Comparison of ENCODE assay signal across 8 cellular contexts in the genomic region with DNA sequence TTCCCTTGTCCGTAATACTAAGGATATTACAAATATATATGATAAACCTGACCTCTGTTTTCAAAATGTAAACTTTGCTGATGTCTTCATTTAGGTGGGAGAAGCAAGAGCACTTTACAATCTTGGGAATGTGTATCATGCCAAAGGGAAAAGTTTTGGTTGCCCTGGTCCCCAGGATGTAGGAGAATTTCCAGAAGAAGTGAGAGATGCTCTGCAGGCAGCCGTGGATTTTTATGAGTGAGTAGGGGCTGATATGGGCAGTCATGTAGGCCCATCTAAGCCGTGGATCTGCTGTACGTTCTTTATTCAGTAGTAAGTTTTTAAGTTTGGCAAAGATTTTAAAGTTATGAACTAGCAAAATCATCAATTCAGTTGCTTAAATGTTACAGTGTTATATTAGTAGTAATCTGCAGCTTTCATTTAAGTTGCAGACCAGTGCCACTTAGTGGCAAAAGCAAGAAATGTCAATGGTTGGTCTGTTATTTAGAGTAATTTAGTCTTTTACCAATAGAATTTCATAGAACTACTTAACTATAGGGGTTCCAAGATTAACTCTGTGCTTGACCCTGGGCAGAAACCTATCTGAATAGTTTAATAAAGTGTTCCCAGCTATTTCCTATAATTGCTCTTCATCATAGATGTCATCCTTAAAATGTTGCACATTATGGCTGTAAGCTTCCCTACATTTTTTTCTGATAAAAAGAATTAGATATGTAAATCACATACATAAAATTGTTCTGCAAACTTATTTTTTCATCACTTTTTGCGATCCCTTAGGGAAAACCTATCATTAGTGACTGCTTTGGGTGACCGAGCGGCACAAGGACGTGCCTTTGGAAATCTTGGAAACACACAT. TPM values are rescaled to one million over a fixed set of nuclear protein-coding genes. Genes with fewer than 3 reads are reported as not detected.
A peak's percentile ranks its signal among the peaks of the same experiment; 100 is the strongest.
DNase-seq lines count a peak whose midpoint lies in the region; ATAC-seq and TF ChIP-seq lines count a peak whose summit lies in the region.

No MANE protein-coding gene starts in this region.

- peak; percentile 34 for DNase-seq in AG04450 (ENCODE audit: low read depth, low spot score)
- peak; percentile 23 for DNase-seq in GM06990 (ENCODE audit: extremely low read depth, insufficient read length)
- peak; percentile 63 for DNase-seq in HT-29 (ENCODE audit: low spot score)
- DNase-seq in mammary epithelial cell: peak; percentile 48
- no peak for DNase-seq in kidney epithelial cell (ENCODE audit: low read depth)
- peak; percentile 94 for DNase-seq in superior temporal gyrus (ENCODE audit: extremely low spot score)

- no peak overlapping the region for H3K4me3 ChIP-seq in AG04450 (ENCODE audit: low read depth, low read length)
- no peak overlapping the region for H3K4me3 ChIP-seq in GM06990 (replicated peaks; ENCODE audit: low read depth, low read length)
- H3K4me3 ChIP-seq in OCI-LY1 (ENCODE audit: low read depth, low read length, poor library complexity, severe bottlenecking): no peak overlapping the region
- no peak overlapping the region for H3K4me3 ChIP-seq in mammary epithelial cell (replicated peaks in 1 of 3; ENCODE audit: insufficient read depth in 1 of 3, low read depth in 2 of 3, low read length in 3 of 3)
- H3K4me3 ChIP-seq in kidney epithelial cell (ENCODE audit: low read depth, low read length): no peak overlapping the region

- H2AFZ ChIP-seq in OCI-LY1 (ENCODE audit: low read length) (no peak overlapping the region), mammary epithelial cell (ENCODE audit: low read depth, low read length) (no peak overlapping the region)

- no peak overlapping the region for H3K4me2 ChIP-seq in OCI-LY1 (ENCODE audit: low read length)
- H3K4me2 ChIP-seq in mammary epithelial cell (ENCODE audit: insufficient read depth, low read depth, low read length): no peak overlapping the region

- H4K20me1 ChIP-seq in OCI-LY1 (ENCODE audit: insufficient read depth, low read length) (no peaks in the 10 kb centered on the region), mammary epithelial cell (ENCODE audit: insufficient read depth, low read length) (no peaks in the 10 kb centered on the region)

- H3K27me3 ChIP-seq in AG04450 (ENCODE audit: control insufficient read depth, insufficient read depth, low read length): no peaks in the 10 kb centered on the region
- no peaks in the 10 kb centered on the region for H3K27me3 ChIP-seq in GM06990 (replicated peaks; ENCODE audit: control insufficient read depth, insufficient read depth, low read length)
- no peaks in the 10 kb centered on the region for H3K27me3 ChIP-seq in OCI-LY1 (ENCODE audit: insufficient read depth, low read length)
- H3K27me3 ChIP-seq in mammary epithelial cell (ENCODE audit: insufficient read depth, low read length): no peaks in the 10 kb centered on the region
- H3K27me3 ChIP-seq in kidney epithelial cell (ENCODE audit: control insufficient read depth, insufficient read depth, low read length): no peaks in the 10 kb centered on the region

- no peaks in the 10 kb centered on the region for H3K9me2 ChIP-seq in OCI-LY1 (ENCODE audit: low read depth, low read length)

- H3K9ac ChIP-seq in OCI-LY1 (ENCODE audit: low read length) (no peak overlapping the region), mammary epithelial cell (ENCODE audit: insufficient read depth, low read length) (no peak overlapping the region)

- in situ Hi-C loops in mammary epithelial cell (cut with MboI; ENCODE audit: low sequenced_read_pairs in 2 of 2): loop anchor here in 1 of 2 donors (5.0 kb wide), 1 partner anchor 71 kb away; no protein-coding TSS in a partner anchor

- 62% methylated on average over 8 of the region's 8 CpGs for WGBS in mammary epithelial cell (ENCODE audit: low coverage, missing lambda C conversion rate)

- CTCF ChIA-PET in AG04450 (lab: Charles Lee) (interaction anchor here (0.6 to 6.3 kb wide), 25 partner anchors 8 to 386 kb away, joined by 3 to 211 read pairs (median 5); a partner anchor contains a TSS), mammary epithelial cell (lab: Charles Lee; ENCODE audit: low non-redundant PET) (no interaction called here)

- dilution Hi-C loops in mammary epithelial cell (cut with HindIII; ENCODE audit: low sequenced_read_pairs): no loop called here

- H3K27ac ChIP-seq in AG04450 (ENCODE audit: low read depth, low read length): no peak overlapping the region
- H3K27ac ChIP-seq in OCI-LY1 (ENCODE audit: low read depth, low read length, poor library complexity, severe bottlenecking): no peak overlapping the region
- no peak overlapping the region for H3K27ac ChIP-seq in mammary epithelial cell (ENCODE audit: insufficient read depth, low read depth, low read length)

- no peak for ATAC-seq in GM21515 (IDR thresholded peaks at IDR 0.05; ENCODE audit: unreplicated experiment)

- TF ChIP-seq CTCF in AG04450 (IDR thresholded peaks at IDR 0.05; ENCODE audit: low read depth, low read length) (peak; percentile 68), GM06990 (IDR thresholded peaks at IDR 0.05; ENCODE audit: insufficient read depth, low read length, poor library complexity, severe bottlenecking) (peak; percentile 56), OCI-LY1 (IDR thresholded peaks at IDR 0.05; ENCODE audit: low read length) (peak; percentile 78), mammary epithelial cell (conservative IDR thresholded peaks at IDR 0.05 in 1 of 2, IDR thresholded peaks at IDR 0.05 in 1 of 2; ENCODE audit: extremely low read depth in 1 of 2, insufficient read depth in 1 of 2, low read depth in 1 of 2, low read length in 2 of 2) (peak; percentile 66 to 75), kidney epithelial cell (IDR thresholded peaks at IDR 0.05; ENCODE audit: insufficient read depth, low read length, poor library complexity, severe bottlenecking) (peak; percentile 62)

- peaks cover 9% of the 10 kb centered on the region for H3K4me1 ChIP-seq in OCI-LY1 (ENCODE audit: insufficient read depth, low read length, severe bottlenecking)
- H3K4me1 ChIP-seq in mammary epithelial cell (ENCODE audit: insufficient read depth, low read length): peaks cover 8% of the 10 kb centered on the region

- intact Hi-C loops in mammary epithelial cell (cut with micrococcal nuclease): loop anchor here (1.0 to 5.0 kb wide), 7 partner anchors 70 to 386 kb away; a partner anchor contains a TSS

- no peaks in the 10 kb centered on the region for H3F3A ChIP-seq in OCI-LY1 (ENCODE audit: insufficient read depth, low read length)

- H3K9me3 ChIP-seq in AG04450 (ENCODE audit: control insufficient read depth, insufficient read depth, low read length) (no peaks in the 10 kb centered on the region), OCI-LY1 (ENCODE audit: low read length) (no peaks in the 10 kb centered on the region), mammary epithelial cell (replicated peaks; ENCODE audit: insufficient read depth, low read length) (no peaks in the 10 kb centered on the region)

- H3K79me2 ChIP-seq in OCI-LY1 (ENCODE audit: insufficient read depth, low read length) (no peaks in the 10 kb centered on the region), mammary epithelial cell (ENCODE audit: insufficient read depth, low read length) (peaks cover 38% of the 10 kb centered on the region)

- H3K36me3 ChIP-seq in GM06990 (ENCODE audit: control insufficient read depth, insufficient read depth, low read length) (no peaks in the 10 kb centered on the region), OCI-LY1 (ENCODE audit: insufficient read depth, low read length) (peaks cover 29% of the 10 kb centered on the region; the same call in 1 of the 2 replicates), mammary epithelial cell (ENCODE audit: insufficient read depth, low read length) (peaks cover 24% of the 10 kb centered on the region), kidney epithelial cell (ENCODE audit: control insufficient read depth, insufficient read depth, low read length) (no peaks in the 10 kb centered on the region)

- POLR2A ChIA-PET in AG04450 (lab: Yijun Ruan, JAX): no interaction called here

- no TSS peak for BruUV-seq in mammary epithelial cell (replicated peaks; lab: Mats Ljungman, UMichigan)

RNA-seq across cellular contexts. Expression of a gene that starts 21.3 kb away (rescaled TPM):
- 10.0 and 14.3 TPM in 2 replicates for polyA plus RNA-seq in AG04450 (2011; rRNA removed)
- 8.6 and 12.3 TPM in 2 replicates for polyA minus RNA-seq in AG04450 (2011; rRNA and poly(A)+ RNA removed)
- total RNA-seq in HT-29 (2014; rRNA removed; shearing (Covaris generic)): 47.5 and 49.7 TPM in 2 replicates
- 10 to 100 TPM; 56.7 to 59.4 TPM for total RNA-seq in mammary epithelial cell
- 37.8 TPM for polyA plus RNA-seq in mammary epithelial cell
- polyA minus RNA-seq in mammary epithelial cell: 103 TPM
- 7.1 and 7.4 TPM in 2 replicates for total RNA-seq in kidney epithelial cell

RNA-seq across cellular contexts. Expression of a gene that starts 41.2 kb away (rescaled TPM):
- 0.45 and 0.86 TPM in 2 replicates for polyA plus RNA-seq in AG04450 (2011; rRNA removed)
- 0.18 and 0.26 TPM in 2 replicates for polyA minus RNA-seq in AG04450 (2011; rRNA and poly(A)+ RNA removed)
- 0.64 TPM in 1 of 2 replicates, not detected in the other for total RNA-seq in HT-29 (2014; rRNA removed; shearing (Covaris generic))
- 1 to 10 TPM in 1 of 2 donors, under 1 TPM in 1; 0.67 to 2.6 TPM for total RNA-seq in mammary epithelial cell
- polyA plus RNA-seq in mammary epithelial cell: 0.69 TPM
- not detected for polyA minus RNA-seq in mammary epithelial cell
- total RNA-seq in kidney epithelial cell: 1.8 TPM in 1 of 2 replicates, not detected in the other
